9 cellular contexts compared by ENCODE assay signal in the genomic region with DNA sequence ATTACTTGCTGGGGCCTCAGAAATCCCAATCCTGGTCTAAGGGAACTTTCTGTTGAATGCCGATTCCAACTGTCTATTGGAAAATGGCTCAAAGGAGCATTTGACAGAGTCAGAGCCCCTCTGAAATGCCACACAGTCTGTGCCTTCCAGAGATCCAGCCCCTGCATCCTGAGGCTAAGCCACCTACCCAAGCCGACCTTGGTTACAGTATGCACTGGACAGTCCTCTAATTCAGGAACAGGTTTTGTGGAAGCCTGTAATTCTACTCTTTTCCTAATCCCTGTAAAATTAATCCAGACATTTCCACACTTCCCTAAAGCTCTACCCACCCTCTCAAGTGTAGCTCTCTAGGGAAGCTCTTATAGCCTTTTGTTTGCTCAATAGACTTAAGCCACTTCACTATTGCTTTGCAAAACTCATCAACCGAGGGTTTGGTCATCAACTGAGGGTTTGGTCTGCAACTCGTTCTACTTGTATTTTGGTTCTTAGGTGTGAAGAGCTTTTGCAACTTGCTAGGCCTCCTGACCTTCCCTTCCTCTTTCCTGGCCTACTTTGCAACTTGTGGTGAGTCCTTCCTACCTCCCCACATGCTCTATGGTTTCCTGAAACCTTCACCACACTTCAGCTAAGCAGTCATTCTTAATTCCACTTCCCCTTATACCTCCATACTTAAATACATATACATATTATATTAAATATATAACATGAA.
A peak's percentile ranks its signal among the peaks of the same experiment; 100 is the strongest.
DNase-seq lines count a peak whose midpoint lies in the region; ATAC-seq and TF ChIP-seq lines count a peak whose summit lies in the region.
"Had no signal": no experiment of that assay in that cellular context is flagged by ENCODE, and none has a peak within 500 bp of the region (broad histone marks: within the 10 kb centered on the region; RNA-seq: fewer than 3 reads in every experiment).

No MANE protein-coding gene starts in this region.

- H3K36me3 ChIP-seq in CD8-positive, alpha-beta memory T cell (ENCODE audit: insufficient read depth, low read length): no peaks in the 10 kb centered on the region
- H3K36me3 ChIP-seq in BE2C: no peaks in the 10 kb centered on the region
- no peaks in the 10 kb centered on the region for H3K36me3 ChIP-seq in gastroesophageal sphincter

- peak in 2 of 5 donors; percentile 1 to 71 for DNase-seq in CD8-positive, alpha-beta memory T cell
- peak; percentile 28 for DNase-seq in activated T-helper 1 cell treated with anti-CD3 and anti-CD28 coated beads, Interleukin-12 subunit alpha, Interleukin-12 subunit beta, Interleukin-2, Interleukin-4 antibody, amounts not matched to agents 30 ng/mL and 10 ng/mL and 1 ng/mL, durations not matched to agents 14 hours and 24 hours and 36 hours (ENCODE audit: low spot score)
- no peak for DNase-seq in BE2C
- DNase-seq in C1 segment of cervical spinal cord (lab: John Stamatoyannopoulos, UW): no peak
- DNase-seq in NCI-H2107 (lab: John Stamatoyannopoulos, UW): no peak
- DNase-seq: Calu3 had no signal

- POLR2A ChIA-PET in CD8-positive, alpha-beta memory T cell (lab: Charles Lee): interaction anchor here (0.7 kb wide), 1 partner anchor 25 kb away, joined by 4 read pairs; no protein-coding TSS in a partner anchor

- H3K27ac Mint-ChIP-seq in CD8-positive, alpha-beta memory T cell: peak overlapping the region; percentile 0 to 83 (median 58)
- peak overlapping the region; percentile 79 for H3K27ac Mint-ChIP-seq in activated T-helper 1 cell treated with anti-CD3 and anti-CD28 coated beads, Interleukin-12 subunit alpha, Interleukin-12 subunit beta, Interleukin-2, Interleukin-4 antibody, amounts not matched to agents 30 ng/mL and 10 ng/mL and 1 ng/mL, durations not matched to agents 14 hours and 24 hours and 36 hours

- peaks cover 3 to 9% (median 9%) of the 10 kb centered on the region in 5 donors for H3K9me3 Mint-ChIP-seq in CD8-positive, alpha-beta memory T cell
- H3K9me3 Mint-ChIP-seq in activated T-helper 1 cell treated with anti-CD3 and anti-CD28 coated beads, Interleukin-12 subunit alpha, Interleukin-12 subunit beta, Interleukin-2, Interleukin-4 antibody, amounts not matched to agents 30 ng/mL and 10 ng/mL and 1 ng/mL, durations not matched to agents 14 hours and 24 hours and 36 hours: peaks cover 39% of the 10 kb centered on the region

- CTCF ChIA-PET in CD8-positive, alpha-beta memory T cell (lab: Charles Lee): no interaction called here

- 78 to 79% methylated on average over 3 to 4 of the region's 4 CpGs for WGBS in gastroesophageal sphincter (ENCODE audit: low coverage in 1 of 2), 2 donors

- TF ChIP-seq CTCF in BE2C (IDR thresholded peaks at IDR 0.05; ENCODE audit: low read depth, low read length): no peak
- no peak for TF ChIP-seq CTCF in gastroesophageal sphincter (IDR thresholded peaks at IDR 0.05)

- TF ChIP-seq EP300 in gastroesophageal sphincter (IDR thresholded peaks at IDR 0.05): no peak

- no peak overlapping the region for H3K27ac ChIP-seq in CD8-positive, alpha-beta memory T cell (ENCODE audit: low read depth, low read length)
- H3K27ac ChIP-seq in gastroesophageal sphincter: no peak overlapping the region

- TF ChIP-seq POLR2A in gastroesophageal sphincter (IDR thresholded peaks at IDR 0.05): no peak

- peaks cover 56 to 76% (median 69%) of the 10 kb centered on the region in 3 donors for H3K4me1 Mint-ChIP-seq in CD8-positive, alpha-beta memory T cell
- peaks cover 53% of the 10 kb centered on the region for H3K4me1 Mint-ChIP-seq in activated T-helper 1 cell treated with anti-CD3 and anti-CD28 coated beads, Interleukin-12 subunit alpha, Interleukin-12 subunit beta, Interleukin-2, Interleukin-4 antibody, amounts not matched to agents 30 ng/mL and 10 ng/mL and 1 ng/mL, durations not matched to agents 14 hours and 24 hours and 36 hours (ENCODE audit: low read depth)

- H3K4me3 Mint-ChIP-seq in CD8-positive, alpha-beta memory T cell: peak overlapping the region; percentile 0 to 63 (median 56)
- peak overlapping the region; percentile 2 for H3K4me3 Mint-ChIP-seq in activated T-helper 1 cell treated with anti-CD3 and anti-CD28 coated beads, Interleukin-12 subunit alpha, Interleukin-12 subunit beta, Interleukin-2, Interleukin-4 antibody, amounts not matched to agents 30 ng/mL and 10 ng/mL and 1 ng/mL, durations not matched to agents 14 hours and 24 hours and 36 hours

- H3K27me3 ChIP-seq in CD8-positive, alpha-beta memory T cell (ENCODE audit: insufficient read depth, low read length, poor library complexity, severe bottlenecking): no peaks in the 10 kb centered on the region
- H3K27me3 ChIP-seq in BE2C (no peaks in the 10 kb centered on the region), gastroesophageal sphincter (no peaks in the 10 kb centered on the region)

- peak; percentile 74 for ATAC-seq in GM19438 (IDR thresholded peaks at IDR 0.05; ENCODE audit: low read depth, unreplicated experiment)
- peak; percentile 67 for ATAC-seq in HG03342 (IDR thresholded peaks at IDR 0.05; ENCODE audit: unreplicated experiment)
- ATAC-seq in gastroesophageal sphincter: no peak

- no peaks in the 10 kb centered on the region for H3K9me3 ChIP-seq in CD8-positive, alpha-beta memory T cell (ENCODE audit: low read length)
- H3K9me3 ChIP-seq in BE2C (no peaks in the 10 kb centered on the region), gastroesophageal sphincter (no peaks in the 10 kb centered on the region)

- peaks cover 0 to 2% of the 10 kb centered on the region in 2 donors for H3K27me3 Mint-ChIP-seq in CD8-positive, alpha-beta memory T cell
- peaks cover 2% of the 10 kb centered on the region for H3K27me3 Mint-ChIP-seq in activated T-helper 1 cell treated with anti-CD3 and anti-CD28 coated beads, Interleukin-12 subunit alpha, Interleukin-12 subunit beta, Interleukin-2, Interleukin-4 antibody, amounts not matched to agents 30 ng/mL and 10 ng/mL and 1 ng/mL, durations not matched to agents 14 hours and 24 hours and 36 hours (ENCODE audit: insufficient read depth)

- peaks cover 44% of the 10 kb centered on the region for H3K4me1 ChIP-seq in CD8-positive, alpha-beta memory T cell (ENCODE audit: insufficient read depth, low read length)
- no peaks in the 10 kb centered on the region for H3K4me1 ChIP-seq in BE2C
- no peaks in the 10 kb centered on the region for H3K4me1 ChIP-seq in gastroesophageal sphincter

- H3K4me3 ChIP-seq in CD8-positive, alpha-beta memory T cell (ENCODE audit: low read length): no peak overlapping the region
- H3K4me3 ChIP-seq in BE2C (ENCODE audit: low read depth, low read length) (no peak overlapping the region), gastroesophageal sphincter (no peak overlapping the region)

- H3K36me3 Mint-ChIP-seq in CD8-positive, alpha-beta memory T cell: peaks cover 0 to 10% (median 2%) of the 10 kb centered on the region in 3 donors
- H3K36me3 Mint-ChIP-seq in activated T-helper 1 cell treated with anti-CD3 and anti-CD28 coated beads, Interleukin-12 subunit alpha, Interleukin-12 subunit beta, Interleukin-2, Interleukin-4 antibody, amounts not matched to agents 30 ng/mL and 10 ng/mL and 1 ng/mL, durations not matched to agents 14 hours and 24 hours and 36 hours (ENCODE audit: low read depth): peaks cover 11% of the 10 kb centered on the region

- intact Hi-C loops in activated T-helper 1 cell treated with anti-CD3 and anti-CD28 coated beads, Interleukin-12 subunit alpha, Interleukin-12 subunit beta, Interleukin-2, Interleukin-4 antibody, amounts not matched to agents 30 ng/mL and 10 ng/mL and 1 ng/mL, durations not matched to agents 14 hours and 24 hours and 36 hours (cut with micrococcal nuclease): loop anchor here (1.0 to 10.0 kb wide), 3 partner anchors 8 to 369 kb away; partner anchors contain the start of gene SFMBT2
